Comparison of ENCODE assay signal across 7 cellular contexts in genomic region chr1:111593403-111594127, GRCh38. TPM values are rescaled to one million over a fixed set of nuclear protein-coding genes. Genes with fewer than 3 reads are reported as not detected.
DNase-seq lines count a peak whose midpoint lies in the region; ATAC-seq and FAIRE-seq lines count a peak whose summit lies in the region.

No MANE protein-coding gene starts in this region.

- peak overlapping the region; percentile 80 for H3K4me3 Mint-ChIP-seq in T-helper 17 cell
- peak overlapping the region; percentile 72 for H3K4me3 Mint-ChIP-seq in stimulated activated naive CD8-positive, alpha-beta T cell treated with anti-CD3 and anti-CD28 coated beads, Interleukin-15, amount 100 ng/mL, for 72 hours

- H3K9me3 ChIP-seq in T-helper 17 cell (ENCODE audit: control insufficient read depth, low read length, poor library complexity, severe bottlenecking), result no peaks in the 10 kb centered on the region

- DNase-seq in HT1080 (ENCODE audit: low read depth), result peak; percentile 20
- no peak for DNase-seq in T-helper 17 cell
- DNase-seq in hepatic stellate cell (ENCODE audit: low spot score), result peak; percentile 14
- no peak for DNase-seq in stimulated activated naive CD8-positive, alpha-beta T cell treated with anti-CD3 and anti-CD28 coated beads, Interleukin-15, amount 100 ng/mL, for 72 hours
- DNase-seq in HTR-8/SVneo (ENCODE audit: insufficient read length, low spot score), result no peak
- DNase-seq in anterior cingulate cortex (lab: John Stamatoyannopoulos, UW), result no peak

- H3K27ac Mint-ChIP-seq in T-helper 17 cell, result peak overlapping the region; percentile 91
- peak overlapping the region; percentile 87 to 90 for H3K27ac Mint-ChIP-seq in stimulated activated naive CD8-positive, alpha-beta T cell treated with anti-CD3 and anti-CD28 coated beads, Interleukin-15, amount 100 ng/mL, for 72 hours

- H3K36me3 Mint-ChIP-seq in T-helper 17 cell (ENCODE audit: low read depth), result peaks cover 2% of the 10 kb centered on the region

- H3K27me3 Mint-ChIP-seq in T-helper 17 cell, result no peaks in the 10 kb centered on the region
- no peaks in the 10 kb centered on the region for H3K27me3 Mint-ChIP-seq in stimulated activated naive CD8-positive, alpha-beta T cell treated with anti-CD3 and anti-CD28 coated beads, Interleukin-15, amount 100 ng/mL, for 72 hours

- peaks cover 51% of the 10 kb centered on the region for H3K4me1 Mint-ChIP-seq in T-helper 17 cell
- peaks cover 76% of the 10 kb centered on the region for H3K4me1 Mint-ChIP-seq in stimulated activated naive CD8-positive, alpha-beta T cell treated with anti-CD3 and anti-CD28 coated beads, Interleukin-15, amount 100 ng/mL, for 72 hours

- FAIRE-seq in HTR-8/SVneo (lab: Jason Lieb, UNC), result no peak

- no peaks in the 10 kb centered on the region for H3K9me3 Mint-ChIP-seq in stimulated activated naive CD8-positive, alpha-beta T cell treated with anti-CD3 and anti-CD28 coated beads, Interleukin-15, amount 100 ng/mL, for 72 hours

- no peak for ATAC-seq in T-helper 17 cell
- no peak for ATAC-seq in stimulated activated naive CD8-positive, alpha-beta T cell treated with anti-CD3 and anti-CD28 coated beads, Interleukin-15, amount 100 ng/mL, for 72 hours
- ATAC-seq in GM19324 (IDR thresholded peaks at IDR 0.05; ENCODE audit: low FRiP score, unreplicated experiment), result no peak

RNA-seq across cellular contexts. Expression of gene RAP1A, which starts 26.0 kb away (rescaled TPM):
- 23.3 and 43.0 TPM in 2 replicates for total RNA-seq in HT1080 (2014; rRNA removed; shearing (Covaris generic))
- polyA plus RNA-seq in HT1080 (2015; cell fraction: cytosol; rRNA removed), result 71.0 and 87.8 TPM in 2 replicates
- 22.1 and 25.3 TPM in 2 replicates for polyA plus RNA-seq in HT1080 (2015; cell fraction: nucleus; rRNA removed)
- total RNA-seq in T-helper 17 cell, result 100 to 1,000 TPM; 109 to 112 TPM

Comparison
In these comparisons a context has a peak if more than half of its experiments do, and no peak if none do; other contexts are left out.
1. DNase-seq: peak in HT1080 (single experiment) and hepatic stellate cell (single experiment); none in T-helper 17 cell (0 of 3), stimulated activated naive CD8-positive, alpha-beta T cell treated with anti-CD3 and anti-CD28 coated beads, Interleukin-15, amount 100 ng/mL, for 72 hours (0 of 2), HTR-8/SVneo (single experiment) and anterior cingulate cortex (0 of 58).